ENCODE assay signal across 17 cellular contexts in genomic region chr12:46892034-46892705, GRCh38.
DNase-seq lines count a peak whose midpoint lies in the region; ATAC-seq, FAIRE-seq and TF ChIP-seq lines count a peak whose summit lies in the region.
"Had no signal": no experiment of that assay in that cellular context is flagged by ENCODE, and none has a peak within 500 bp of the region (broad histone marks: within the 10 kb centered on the region; RNA-seq: fewer than 3 reads in every experiment).

No MANE protein-coding gene starts in this region.

- no peaks in the 10 kb centered on the region for H3K4me1 ChIP-seq in Panc1 (ENCODE audit: control insufficient read depth, insufficient read depth, low read length)
- H3K4me1 ChIP-seq in gastrocnemius medialis, result peaks cover 28 to 29% of the 10 kb centered on the region in 2 donors
- H3K4me1 ChIP-seq in SJCRH30, result peaks cover 18% of the 10 kb centered on the region

- in situ Hi-C loops in Panc1 (cut with HindIII; ENCODE audit: low pct_unique_long_range_greater_than_20kb, low sequenced_read_pairs) (no loop called here), gastrocnemius medialis (cut with MboI; ENCODE audit: low sequenced_read_pairs in 4 of 4) (no loop called here)

- peak overlapping the region in 2 of 3 experiments; percentile 50 to 57 for H3K4me3 Mint-ChIP-seq in nephron
- H3K4me3 Mint-ChIP-seq: CD4-positive, alpha-beta T cell had no signal

- peaks cover 16% of the 10 kb centered on the region for H3K4me1 Mint-ChIP-seq in nephron

- H3K4me3 ChIP-seq in Panc1 (ENCODE audit: low read depth in 2 of 2, low read length in 2 of 2), result no peak overlapping the region
- H3K4me3 ChIP-seq in bronchial epithelial cell (ENCODE audit: low read depth, low read length), result no peak overlapping the region
- peak overlapping the region in 3 of 4 donors; percentile 3 to 31 (median 15) for H3K4me3 ChIP-seq in gastrocnemius medialis
- no peak overlapping the region for H3K4me3 ChIP-seq in SJCRH30

- BruUV-seq in Panc1 (replicated peaks; lab: Mats Ljungman, UMichigan), result no TSS peak

- POLR2A ChIA-PET in Panc1 (lab: Charles Lee), result no interaction called here

- H3K36me3 ChIP-seq in Panc1 (ENCODE audit: control insufficient read depth, insufficient read depth, low read length), result no peaks in the 10 kb centered on the region
- H3K36me3 ChIP-seq in bronchial epithelial cell (ENCODE audit: control insufficient read depth, insufficient read depth, low read length), result no peaks in the 10 kb centered on the region
- H3K36me3 ChIP-seq in gastrocnemius medialis, result no peaks in the 10 kb centered on the region
- no peaks in the 10 kb centered on the region for H3K36me3 ChIP-seq in SJCRH30

- FAIRE-seq in bronchial epithelial cell (lab: Jason Lieb, UNC) (peak; percentile 47), GM19239 (lab: Jason Lieb, UNC) (no peak)
- FAIRE-seq: RCC 7860 had no signal

- CTCF ChIA-PET in Panc1 (lab: Charles Lee), result no interaction called here

- H3K9me3 Mint-ChIP-seq in nephron, result peaks cover 11% of the 10 kb centered on the region
- H3K9me3 Mint-ChIP-seq: CD4-positive, alpha-beta T cell had no signal

- H3K27ac Mint-ChIP-seq in nephron, result peak overlapping the region; percentile 87 to 99 (median 97)
- H3K27ac Mint-ChIP-seq: CD4-positive, alpha-beta T cell had no signal

- H3K27ac ChIP-seq in Panc1 (ENCODE audit: low read length) (no peak overlapping the region), gastrocnemius medialis (peak overlapping the region; percentile 70 to 85 (median 74)), SJCRH30 (no peak overlapping the region)
- H3K27ac ChIP-seq: KMS-11 had no signal

- H3K27me3 ChIP-seq in Panc1 (ENCODE audit: control insufficient read depth, insufficient read depth, low read length) (no peaks in the 10 kb centered on the region), bronchial epithelial cell (ENCODE audit: control insufficient read depth, insufficient read depth, low read length) (no peaks in the 10 kb centered on the region), gastrocnemius medialis (no peaks in the 10 kb centered on the region), SJCRH30 (no peaks in the 10 kb centered on the region)

- TF ChIP-seq CTCF in Panc1 (IDR thresholded peaks at IDR 0.05), result no peak
- no peak for TF ChIP-seq CTCF in bronchial epithelial cell (IDR thresholded peaks at IDR 0.05; ENCODE audit: insufficient read depth, low read length, severe bottlenecking)
- no peak for TF ChIP-seq CTCF in nephron (IDR thresholded peaks at IDR 0.05; ENCODE audit: unreplicated experiment in 3 of 3)
- no peak for TF ChIP-seq CTCF in gastrocnemius medialis (IDR thresholded peaks at IDR 0.05 in 4 of 5, conservative IDR thresholded peaks at IDR 0.05 in 1 of 5)

- H3K27me3 Mint-ChIP-seq in nephron (ENCODE audit: low read depth), result no peaks in the 10 kb centered on the region

- no peak for DNase-seq in Panc1 (ENCODE audit: low read depth, low spot score)
- no peak for DNase-seq in bronchial epithelial cell (ENCODE audit: low read depth)
- DNase-seq in gastrocnemius medialis, result peak; percentile 34 to 60
- DNase-seq in SJCRH30, result no peak
- DNase-seq in NCI-H345 (lab: John Stamatoyannopoulos, UW), result no peak
- no peak for DNase-seq in GM19239 (ENCODE audit: insufficient read length, low spot score)
- DNase-seq in activated naive CD4-positive, alpha-beta T cell treated with anti-CD3 and anti-CD28 coated beads, Interleukin-2, amount 50 U/mL, for 16 hours, result no peak
- DNase-seq: CD4-positive, alpha-beta T cell; COR-L47; DMS79; NCI-H1092 treated with DMSO at 0.1 percent for 48 hours; NCI-H146; NCI-H2029 treated with DMSO at 0.1 percent for 48 hours; NCI-H524 treated with DMSO at 0.1 percent for 48 hours had no signal

- ATAC-seq in Panc1 (peak; percentile 63), gastrocnemius medialis (peak; percentile 76 to 81)

- intact Hi-C loops in Panc1 (cut with micrococcal nuclease; ENCODE audit: unreplicated experiment), result no loop called here
- intact Hi-C loops in gastrocnemius medialis (cut with DNase I; ENCODE audit: low total_unique reads), result loop anchor here (5.0 kb wide), 2 partner anchors 60 to 120 kb away; no protein-coding TSS in a partner anchor

- H3K36me3 Mint-ChIP-seq in nephron (ENCODE audit: low read depth), result no peaks in the 10 kb centered on the region

- H3K9me3 ChIP-seq in Panc1 (ENCODE audit: control insufficient read depth, insufficient read depth, low read depth, low read length) (no peaks in the 10 kb centered on the region), gastrocnemius medialis (no peaks in the 10 kb centered on the region), SJCRH30 (replicated peaks) (peaks cover 4% of the 10 kb centered on the region; the same call in 1 of the 2 replicates)

- no peak for TF ChIP-seq POLR2A in gastrocnemius medialis (IDR thresholded peaks at IDR 0.05)

Comparison
In these comparisons a context has a peak if more than half of its experiments do, and no peak if none do; other contexts are left out.
1. DNase-seq: peak in gastrocnemius medialis (2 of 2); none in Panc1 (single experiment), bronchial epithelial cell (single experiment), SJCRH30 (0 of 2), NCI-H345 (single experiment), GM19239 (single experiment) and activated naive CD4-positive, alpha-beta T cell treated with anti-CD3 and anti-CD28 coated beads, Interleukin-2, amount 50 U/mL, for 16 hours (single experiment).
2. H3K27ac ChIP-seq: peak in gastrocnemius medialis (4 of 4); none in Panc1 (single experiment) and SJCRH30 (single experiment).
3. H3K4me3 ChIP-seq: peak in gastrocnemius medialis (3 of 4); none in Panc1 (0 of 2), bronchial epithelial cell (single experiment) and SJCRH30 (single experiment).